In the genomic region with DNA sequence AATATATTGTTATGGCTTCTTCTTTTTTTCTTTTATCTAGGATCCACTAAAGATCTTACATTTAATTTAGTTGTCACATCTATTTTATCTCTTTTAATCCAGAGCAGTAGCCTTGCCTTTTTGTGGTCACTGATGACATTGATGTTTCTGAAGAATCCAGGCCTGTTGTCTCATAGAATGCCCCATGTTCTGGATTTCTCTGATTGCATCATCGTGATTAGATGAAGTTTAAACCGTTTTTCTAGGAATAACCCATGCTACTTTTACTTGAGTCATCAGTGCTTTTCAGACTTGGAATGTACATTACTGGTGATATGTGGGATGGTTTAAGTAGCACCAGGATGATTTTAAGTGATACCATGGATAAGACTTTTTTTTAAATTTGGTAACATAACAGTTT, we compare ENCODE assay signal across 1 cellular context.
TF ChIP-seq lines count a peak whose summit lies in the region.

No MANE protein-coding gene starts in this region.

TF ChIP-seq in K562, 482 proteins besides CTCF, POLR2A, EP300 and RAD21 (continued from another document and continues in another):
- no peak for TF ChIP-seq L3MBTL2 (IDR thresholded peaks at IDR 0.05)
- peak; percentile 84; the same call in 1 of the 2 replicates for TF ChIP-seq ZNF589 (CRISPR knock-in tag; IDR thresholded peaks at IDR 0.05; ENCODE audit: low read depth)
- 0 out of 2 replicates have a peak, but pooled peaks have one; percentile 31 for TF ChIP-seq RREB1 (CRISPR knock-in tag; IDR thresholded peaks at IDR 0.05)
- TF ChIP-seq HSF4 (CRISPR knock-in tag; IDR thresholded peaks at IDR 0.05; ENCODE audit: borderline replicate concordance), result no peak
- TF ChIP-seq ZNF134 (CRISPR knock-in tag; conservative IDR thresholded peaks at IDR 0.05), result no peak
- TF ChIP-seq MITF (IDR thresholded peaks at IDR 0.05), result no peak
- TF ChIP-seq ZNF316 (IDR thresholded peaks at IDR 0.05), result no peak
- TF ChIP-seq ZSCAN32 (CRISPR knock-in tag; IDR thresholded peaks at IDR 0.05), result peak; percentile 83
- TF ChIP-seq BACH1 (tag; IDR thresholded peaks at IDR 0.05), result no peak
- no peak for TF ChIP-seq NR2C2 (CRISPR knock-in tag; IDR thresholded peaks at IDR 0.05)
- no peak for TF ChIP-seq NR2C2 (tag; IDR thresholded peaks at IDR 0.05)
- no peak for TF ChIP-seq PHTF2 (CRISPR knock-in tag; IDR thresholded peaks at IDR 0.05)
- TF ChIP-seq NELFE (IDR thresholded peaks at IDR 0.05; ENCODE audit: insufficient read depth, insufficient read length), result no peak
- peak; percentile 93 for TF ChIP-seq JUND (IDR thresholded peaks at IDR 0.05; ENCODE audit: borderline replicate concordance, low read depth, low read length)
- peak; percentile 76; the same call in 2 of the 3 replicates for TF ChIP-seq JUND (tag; IDR thresholded peaks at IDR 0.05; ENCODE audit: borderline replicate concordance, low read depth, low read length)
- no peak for TF ChIP-seq LCOR (CRISPR knock-in tag; IDR thresholded peaks at IDR 0.05)
- TF ChIP-seq, protein P1, sequence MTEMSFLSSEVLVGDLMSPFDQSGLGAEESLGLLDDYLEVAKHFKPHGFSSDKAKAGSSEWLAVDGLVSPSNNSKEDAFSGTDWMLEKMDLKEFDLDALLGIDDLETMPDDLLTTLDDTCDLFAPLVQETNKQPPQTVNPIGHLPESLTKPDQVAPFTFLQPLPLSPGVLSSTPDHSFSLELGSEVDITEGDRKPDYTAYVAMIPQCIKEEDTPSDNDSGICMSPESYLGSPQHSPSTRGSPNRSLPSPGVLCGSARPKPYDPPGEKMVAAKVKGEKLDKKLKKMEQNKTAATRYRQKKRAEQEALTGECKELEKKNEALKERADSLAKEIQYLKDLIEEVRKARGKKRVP (CRISPR knock-in tag; IDR thresholded peaks at IDR 0.05), result peak; percentile 96
- TF ChIP-seq ETV6 (IDR thresholded peaks at IDR 0.05; ENCODE audit: borderline replicate concordance in 1 of 2, low read depth in 2 of 2, low read length in 1 of 2), result no peak
- TF ChIP-seq ETV6 (CRISPR knock-in tag; IDR thresholded peaks at IDR 0.05; ENCODE audit: borderline replicate concordance), result no peak
- TF ChIP-seq, protein P2, sequence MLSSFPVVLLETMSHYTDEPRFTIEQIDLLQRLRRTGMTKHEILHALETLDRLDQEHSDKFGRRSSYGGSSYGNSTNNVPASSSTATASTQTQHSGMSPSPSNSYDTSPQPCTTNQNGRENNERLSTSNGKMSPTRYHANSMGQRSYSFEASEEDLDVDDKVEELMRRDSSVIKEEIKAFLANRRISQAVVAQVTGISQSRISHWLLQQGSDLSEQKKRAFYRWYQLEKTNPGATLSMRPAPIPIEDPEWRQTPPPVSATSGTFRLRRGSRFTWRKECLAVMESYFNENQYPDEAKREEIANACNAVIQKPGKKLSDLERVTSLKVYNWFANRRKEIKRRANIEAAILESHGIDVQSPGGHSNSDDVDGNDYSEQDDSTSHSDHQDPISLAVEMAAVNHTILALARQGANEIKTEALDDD (IDR thresholded peaks at IDR 0.05), result peak; percentile 78
- TF ChIP-seq COPS2 (conservative IDR thresholded peaks at IDR 0.05), result no peak
- TF ChIP-seq ZBTB40 (IDR thresholded peaks at IDR 0.05), result no peak
- no peak for TF ChIP-seq ZBTB40 (CRISPR knock-in tag; IDR thresholded peaks at IDR 0.05)
- no peak for TF ChIP-seq NCOA2 (IDR thresholded peaks at IDR 0.05; ENCODE audit: partially characterized antibody in 2 of 2)
- TF ChIP-seq, protein P3, sequence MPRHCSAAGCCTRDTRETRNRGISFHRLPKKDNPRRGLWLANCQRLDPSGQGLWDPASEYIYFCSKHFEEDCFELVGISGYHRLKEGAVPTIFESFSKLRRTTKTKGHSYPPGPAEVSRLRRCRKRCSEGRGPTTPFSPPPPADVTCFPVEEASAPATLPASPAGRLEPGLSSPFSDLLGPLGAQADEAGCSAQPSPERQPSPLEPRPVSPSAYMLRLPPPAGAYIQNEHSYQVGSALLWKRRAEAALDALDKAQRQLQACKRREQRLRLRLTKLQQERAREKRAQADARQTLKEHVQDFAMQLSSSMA (CRISPR knock-in tag; IDR thresholded peaks at IDR 0.05), result no peak
- TF ChIP-seq TRIM24 (IDR thresholded peaks at IDR 0.05), result peak in 1 of 2 experiments; percentile 75; a peak in 1 of 4 replicates
- TF ChIP-seq THAP12 (CRISPR knock-in tag; IDR thresholded peaks at IDR 0.05), result no peak
- no peak for TF ChIP-seq NR3C1 (CRISPR knock-in tag; IDR thresholded peaks at IDR 0.05)
- no peak for TF ChIP-seq KLF16 (IDR thresholded peaks at IDR 0.05)
